Comparison of ENCODE assay signal across 16 cellular contexts in the genomic region with DNA sequence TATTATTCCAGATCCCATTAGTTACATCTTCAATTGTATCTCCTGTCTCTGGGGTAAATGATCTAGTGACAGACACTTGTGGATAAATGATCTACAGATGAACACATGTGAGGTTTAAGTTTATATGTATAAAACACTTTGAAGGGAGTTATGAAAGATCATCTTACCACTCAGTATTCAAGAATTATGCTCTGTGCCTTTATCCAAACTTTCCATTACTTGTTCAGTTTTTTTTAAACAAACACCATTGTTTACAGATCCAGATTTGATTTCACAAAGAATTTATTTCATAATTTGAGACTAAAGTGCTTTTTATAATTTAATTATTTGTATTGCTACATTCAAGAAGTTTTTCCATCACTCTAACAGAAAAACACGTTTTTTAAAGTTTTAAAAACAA.
"Had no signal": no experiment of that assay in that cellular context is flagged by ENCODE, and none has a peak within 500 bp of the region (broad histone marks: within the 10 kb centered on the region; RNA-seq: fewer than 3 reads in every experiment).

No MANE protein-coding gene starts in this region.

- DNase-seq: effector CD4-positive, alpha-beta T cell; endodermal cell; heart left ventricle; hypothalamus; mucosa of descending colon; naive thymus-derived CD8-positive, alpha-beta T cell; ovary; right cardiac atrium; stimulated activated CD4-positive, alpha-beta T cell treated with anti-CD3 and anti-CD28 coated beads, Interleukin-2, amount 100 ng/mL, for 48 hours; stimulated activated naive CD8-positive, alpha-beta T cell treated with anti-CD3 and anti-CD28 coated beads, Interleukin-15, Interleukin-2, amounts not matched to agents 100 U/mL and 50 U/mL, for 24 hours; upper lobe of right lung had no signal

- ATAC-seq: heart left ventricle; naive thymus-derived CD8-positive, alpha-beta T cell; right cardiac atrium; stimulated activated naive CD8-positive, alpha-beta T cell treated with anti-CD3 and anti-CD28 coated beads, Interleukin-15, Interleukin-2, amounts not matched to agents 100 U/mL and 50 U/mL, for 24 hours; upper lobe of right lung had no signal

- H3K4me1 ChIP-seq: heart left ventricle, upper lobe of right lung, vagina had no signal

- H3K9me3 ChIP-seq: heart left ventricle, mucosa of descending colon, ovary, upper lobe of right lung, vagina had no signal

- FAIRE-seq: islet of Langerhans had no signal

- H3K27ac ChIP-seq: coronary artery, heart left ventricle, ovary, tibial nerve, upper lobe of right lung, vagina had no signal

- H3K4me3 ChIP-seq: coronary artery, heart left ventricle, mucosa of descending colon, ovary, smooth muscle cell, tibial nerve, upper lobe of right lung, vagina had no signal
